Comparison of ENCODE assay signal across 11 cellular contexts in genomic region chr19:7863157-7863970, GRCh38. TPM values are rescaled to one million over a fixed set of nuclear protein-coding genes. Genes with fewer than 3 reads are reported as not detected.
A peak's percentile ranks its signal among the peaks of the same experiment; 100 is the strongest.
DNase-seq lines count a peak whose midpoint lies in the region; ATAC-seq, FAIRE-seq and TF ChIP-seq lines count a peak whose summit lies in the region.
"Had no signal": no experiment of that assay in that cellular context is flagged by ENCODE, and none has a peak within 500 bp of the region (broad histone marks: within the 10 kb centered on the region; RNA-seq: fewer than 3 reads in every experiment).

No MANE protein-coding gene starts in this region.

- peaks cover 8 to 49% (median 34%) of the 10 kb centered on the region in 4 experiments for H3K27me3 ChIP-seq in H1 (replicated peaks in 1 of 4; ENCODE audit: control insufficient read depth in 3 of 4, extremely low read depth in 1 of 4, insufficient read depth in 3 of 4, low read length in 3 of 4)
- H3K27me3 ChIP-seq in Karpas-422 (ENCODE audit: low read length) = no peaks in the 10 kb centered on the region
- H3K27me3 ChIP-seq: Peyer's patch had no signal

- no peak overlapping the region for H3K27ac Mint-ChIP-seq in activated naive CD4-positive, alpha-beta T cell treated with anti-CD3 and anti-CD28 coated beads, Interleukin-2, amount 50 U/mL, for 72 hours
- H3K27ac Mint-ChIP-seq in stimulated activated effector memory CD8-positive, alpha-beta T cell treated with anti-CD3 and anti-CD28 coated beads, Interleukin-12 subunit alpha, Interleukin-12 subunit beta, amount 100 ng/mL, for 72 hours = no peak overlapping the region
- H3K27ac Mint-ChIP-seq: nephron had no signal

- H2AFZ ChIP-seq in H1 (ENCODE audit: low read length) (peak overlapping the region; percentile 59; the same call in 1 of the 2 replicates), Karpas-422 (ENCODE audit: low read length) (no peak overlapping the region)

- TF ChIP-seq POLR2A in H1 (IDR thresholded peaks at IDR 0.05; ENCODE audit: control extremely low read depth in 1 of 2, low read depth in 2 of 2, low read length in 2 of 2) = no peak; a peak in 1 of 3 replicates

- no peak overlapping the region for H2BK20ac ChIP-seq in H1 (ENCODE audit: low read length)

- no peaks in the 10 kb centered on the region for H3K36me3 ChIP-seq in H1 (ENCODE audit: control insufficient read depth in 2 of 4, insufficient read depth in 4 of 4, low read length in 3 of 4)
- H3K36me3 ChIP-seq in Karpas-422 (ENCODE audit: insufficient read depth, low read length) = no peaks in the 10 kb centered on the region
- H3K36me3 ChIP-seq: Peyer's patch had no signal

- FAIRE-seq in H1 (lab: Jason Lieb, UNC) = no peak

- H2BK12ac ChIP-seq in H1 (ENCODE audit: low read depth, low read length) = no peak overlapping the region

- no peaks in the 10 kb centered on the region for H3K9me3 ChIP-seq in H1 (ENCODE audit: insufficient read depth in 2 of 2, low read depth in 1 of 2, low read length in 1 of 2)
- no peaks in the 10 kb centered on the region for H3K9me3 ChIP-seq in Karpas-422 (ENCODE audit: low read length)
- H3K9me3 ChIP-seq: esophagus squamous epithelium, Peyer's patch, spleen had no signal

- peak overlapping the region; percentile 75; the same call in 1 of the 2 replicates for H2BK5ac ChIP-seq in H1 (ENCODE audit: low read depth, low read length)

- CTCF ChIA-PET in H1 (lab: Charles Lee; ENCODE audit: partially characterized antibody) = interaction anchor here (0.6 to 11.2 kb wide), 6 partner anchors 12 to 56 kb away, joined by 3 to 112 read pairs (median 12); partner anchors contain the start of genes SNAPC2 and TGFBR3L

- TF ChIP-seq EP300 in H1 (IDR thresholded peaks at IDR 0.05; ENCODE audit: borderline replicate concordance in 1 of 2, low read depth in 2 of 2, low read length in 2 of 2) = no peak

- TF ChIP-seq RAD21 in H1 (IDR thresholded peaks at IDR 0.05 in 1 of 2, conservative IDR thresholded peaks at IDR 0.05 in 1 of 2; ENCODE audit: low read depth in 2 of 2, low read length in 2 of 2) = no peak

- H3K9me3 Mint-ChIP-seq in activated naive CD4-positive, alpha-beta T cell treated with anti-CD3 and anti-CD28 coated beads, Interleukin-2, amount 50 U/mL, for 72 hours = no peaks in the 10 kb centered on the region
- H3K9me3 Mint-ChIP-seq in stimulated activated effector memory CD8-positive, alpha-beta T cell treated with anti-CD3 and anti-CD28 coated beads, Interleukin-12 subunit alpha, Interleukin-12 subunit beta, amount 100 ng/mL, for 72 hours = no peaks in the 10 kb centered on the region
- H3K9me3 Mint-ChIP-seq: nephron had no signal

- H3K79me2 ChIP-seq in H1 (ENCODE audit: control insufficient read depth in 1 of 2, insufficient read depth in 2 of 2, low read length in 2 of 2) (no peaks in the 10 kb centered on the region), Karpas-422 (ENCODE audit: low read length) (no peaks in the 10 kb centered on the region)

- peak overlapping the region; percentile 69 for H3K4ac ChIP-seq in H1 (replicated peaks; ENCODE audit: insufficient read length, low read depth, low read length)

- H4K91ac ChIP-seq in H1 (replicated peaks; ENCODE audit: insufficient read length, low read length) = peak overlapping the region; percentile 54

- no peak overlapping the region for H3K27ac ChIP-seq in H1 (ENCODE audit: low read depth, low read length)
- no peak overlapping the region for H3K27ac ChIP-seq in Karpas-422 (ENCODE audit: low read length)
- H3K27ac ChIP-seq: esophagus squamous epithelium, Peyer's patch, spleen had no signal

- H3K4me3 Mint-ChIP-seq in stimulated activated effector memory CD8-positive, alpha-beta T cell treated with anti-CD3 and anti-CD28 coated beads, Interleukin-12 subunit alpha, Interleukin-12 subunit beta, amount 100 ng/mL, for 72 hours = no peak overlapping the region

- H4K20me1 ChIP-seq in H1 (replicated peaks in 1 of 2; ENCODE audit: control insufficient read depth in 1 of 2, insufficient read depth in 2 of 2, low read length in 2 of 2) (peaks cover 0 to 10% of the 10 kb centered on the region in 2 experiments), Karpas-422 (ENCODE audit: insufficient read depth, low read depth, low read length) (no peaks in the 10 kb centered on the region; the same call in 1 of the 2 replicates)

- no peak overlapping the region for H2AK5ac ChIP-seq in H1 (ENCODE audit: low read depth, low read length)

- no peak overlapping the region for H3K14ac ChIP-seq in H1 (ENCODE audit: insufficient read length)

- H4K8ac ChIP-seq in H1 (ENCODE audit: extremely low read depth, insufficient read depth, low read length) = peak overlapping the region; percentile 89

- H3K23ac ChIP-seq in H1 (ENCODE audit: insufficient read length) = no peak overlapping the region

- H4K5ac ChIP-seq in H1 (ENCODE audit: insufficient read length, low read depth, low read length) = no peak overlapping the region

- TF ChIP-seq CTCF in H1 (IDR thresholded peaks at IDR 0.05; ENCODE audit: control extremely low read depth in 1 of 3, insufficient read depth in 1 of 3, low read depth in 1 of 3, low read length in 3 of 3) = no peak

- H3K4me1 Mint-ChIP-seq in stimulated activated effector memory CD8-positive, alpha-beta T cell treated with anti-CD3 and anti-CD28 coated beads, Interleukin-12 subunit alpha, Interleukin-12 subunit beta, amount 100 ng/mL, for 72 hours = peaks cover 12% of the 10 kb centered on the region

- H3K36me3 Mint-ChIP-seq in activated naive CD4-positive, alpha-beta T cell treated with anti-CD3 and anti-CD28 coated beads, Interleukin-2, amount 50 U/mL, for 72 hours = no peaks in the 10 kb centered on the region
- H3K36me3 Mint-ChIP-seq in stimulated activated effector memory CD8-positive, alpha-beta T cell treated with anti-CD3 and anti-CD28 coated beads, Interleukin-12 subunit alpha, Interleukin-12 subunit beta, amount 100 ng/mL, for 72 hours = no peaks in the 10 kb centered on the region

- H2BK120ac ChIP-seq in H1 (replicated peaks; ENCODE audit: low read depth, low read length) = no peak overlapping the region

- DNase-seq in activated naive CD4-positive, alpha-beta T cell treated with anti-CD3 and anti-CD28 coated beads, Interleukin-2, amount 50 U/mL, for 72 hours (ENCODE audit: low spot score in 2 of 2) = no peak
- no peak for DNase-seq in activated naive CD4-positive, alpha-beta T cell (lab: John Stamatoyannopoulos, UW)
- peak in 1 of 2 experiments; percentile 82 for DNase-seq in H1 (ENCODE audit: low read depth in 1 of 2, low spot score in 2 of 2)
- DNase-seq in stimulated activated effector memory CD8-positive, alpha-beta T cell treated with anti-CD3 and anti-CD28 coated beads, Interleukin-12 subunit alpha, Interleukin-12 subunit beta, amount 100 ng/mL, for 72 hours (ENCODE audit: low spot score in 2 of 2) = no peak
- DNase-seq in Karpas-422 = no peak
- DNase-seq in stimulated activated CD4-positive, alpha-beta T cell treated with anti-CD3 and anti-CD28 coated beads, Interleukin-12 subunit alpha, Interleukin-12 subunit beta, amount 100 ng/mL, for 4 hours = no peak
- DNase-seq: EL, esophagus squamous epithelium had no signal

- peak overlapping the region; percentile 22 to 66 (median 62) for H3K4me3 ChIP-seq in H1 (ENCODE audit: extremely low read depth in 1 of 4, insufficient read depth in 2 of 4, low read depth in 3 of 4, low read length in 4 of 4)
- no peak overlapping the region for H3K4me3 ChIP-seq in Karpas-422 (ENCODE audit: low read length)

- H3K9me2 ChIP-seq in Karpas-422 (replicated peaks; ENCODE audit: insufficient read depth, low read length) = no peaks in the 10 kb centered on the region

- no peak overlapping the region for H3K56ac ChIP-seq in H1 (replicated peaks; ENCODE audit: insufficient read length, low read depth, low read length)

- H3K4me1 ChIP-seq in H1 (replicated peaks in 1 of 4; ENCODE audit: control insufficient read depth in 3 of 4, insufficient read depth in 4 of 4, low read length in 3 of 4) = peaks cover 3 to 29% (median 19%) of the 10 kb centered on the region in 4 experiments; a peak in 6 of 7 replicates
- no peaks in the 10 kb centered on the region for H3K4me1 ChIP-seq in Karpas-422 (ENCODE audit: low read length)

- H3K4me2 ChIP-seq in H1 (ENCODE audit: insufficient read depth in 1 of 2, low read depth in 2 of 2, low read length in 2 of 2) (peak overlapping the region; percentile 74 to 100), Karpas-422 (ENCODE audit: low read depth, low read length, poor library complexity, severe bottlenecking) (no peak overlapping the region)

- POLR2A ChIA-PET in H1 (lab: Charles Lee; ENCODE audit: partially characterized antibody) = interaction anchor here (0.7 to 10.5 kb wide), 5 partner anchors 9 to 64 kb away, joined by 3 to 106 read pairs (median 4); partner anchors contain the start of genes SNAPC2 and TGFBR3L

- no peak overlapping the region; the same call in 1 of the 2 replicates for H2BK15ac ChIP-seq in H1 (ENCODE audit: low read length)

- peak; percentile 7 to 9 for ATAC-seq in activated naive CD4-positive, alpha-beta T cell treated with anti-CD3 and anti-CD28 coated beads, Interleukin-2, amount 50 U/mL, for 72 hours
- ATAC-seq in stimulated activated effector memory CD8-positive, alpha-beta T cell treated with anti-CD3 and anti-CD28 coated beads, Interleukin-12 subunit alpha, Interleukin-12 subunit beta, amount 100 ng/mL, for 72 hours = peak; percentile 9

- no peaks in the 10 kb centered on the region for H3K79me1 ChIP-seq in H1 (ENCODE audit: low read depth, low read length)

- peaks cover 12% of the 10 kb centered on the region; the same call in 1 of the 2 replicates for H3K23me2 ChIP-seq in H1 (ENCODE audit: low read depth, low read length)

- H3K9ac ChIP-seq in H1 (replicated peaks in 1 of 4; ENCODE audit: extremely low read depth in 1 of 4, low read depth in 3 of 4, low read length in 3 of 4) = peak overlapping the region in 2 of 4 experiments; percentile 10 to 20; a peak in 2 of 7 replicates
- no peak overlapping the region for H3K9ac ChIP-seq in Karpas-422 (ENCODE audit: low read length)

- peak overlapping the region; percentile 71; the same call in 1 of the 2 replicates for H3K18ac ChIP-seq in H1 (ENCODE audit: extremely low read depth, low read length)

- WGBS in H1 (ENCODE audit: extremely low coverage in 1 of 2, insufficient coverage in 1 of 2, insufficient read length in 1 of 2, insufficient replicate concordance in 2 of 2, low coverage in 1 of 2, low lambda C conversion rate in 2 of 2, missing lambda C conversion rate in 1 of 2), 2 experiments = 19% methylated on average over 74 of the region's 83 CpGs; no CpG with 5 or more reads in 1 of the 2 experiments

RNA-seq across cellular contexts. Expression of gene PRR36, which starts 10.8 kb away (rescaled TPM):
- under 1 TPM; 0.20 to 0.97 TPM for total RNA-seq in activated naive CD4-positive, alpha-beta T cell treated with anti-CD3 and anti-CD28 coated beads, Interleukin-2, amount 50 U/mL, for 72 hours
- 23.9 and 25.3 TPM in 2 replicates for total RNA-seq in H1 (2021; fragmentation: NEBNext Ultra II Directional; extraction: Animal tissue kit (Norgen Biotek cat#: 25700))
- 1.6 and 3.4 TPM in 2 replicates for polyA plus RNA-seq in H1 (2011; rRNA removed)
- 0.85 TPM for polyA plus RNA-seq in H1 (2011; cell fraction: cytosol; rRNA removed)
- 6.1 TPM for polyA plus RNA-seq in H1 (2011; cell fraction: nucleus; rRNA removed)
- 20.7 to 32.8 TPM (median 29.9 TPM) in 4 replicates for polyA plus RNA-seq in H1 (2012, experiment 1 of 2)
- 22.3 TPM for polyA plus RNA-seq in H1 (2012, experiment 2 of 2)
- polyA plus RNA-seq in H1 (2013, experiment 1 of 2) = 21.3 TPM
- polyA plus RNA-seq in H1 (2013, experiment 2 of 2) = 20.1 TPM
- polyA minus RNA-seq in H1 (2011; rRNA and poly(A)+ RNA removed) = 1.2 and 1.9 TPM in 2 replicates
- polyA minus RNA-seq in H1 (2011; cell fraction: cytosol; rRNA and poly(A)+ RNA removed) = 17.2 TPM
- polyA minus RNA-seq in H1 (2011; cell fraction: nucleus; rRNA and poly(A)+ RNA removed) = 5.0 TPM
- not detected in 2 replicates for total RNA-seq in Karpas-422 (2014; rRNA removed; shearing (Covaris generic); ENCODE audit: low replicate concordance)
- total RNA-seq: Peyer's patch had no signal

RNA-seq across cellular contexts. Expression of gene LRRC8E, which starts 24.9 kb away (rescaled TPM):
- total RNA-seq in activated naive CD4-positive, alpha-beta T cell treated with anti-CD3 and anti-CD28 coated beads, Interleukin-2, amount 50 U/mL, for 72 hours = not detected
- total RNA-seq in H1 (2021; fragmentation: NEBNext Ultra II Directional; extraction: Animal tissue kit (Norgen Biotek cat#: 25700)) = 2.9 and 3.4 TPM in 2 replicates
- 2.7 and 2.8 TPM in 2 replicates for polyA plus RNA-seq in H1 (2011; rRNA removed)
- polyA plus RNA-seq in H1 (2011; cell fraction: cytosol; rRNA removed) = 2.2 TPM
- 3.0 TPM for polyA plus RNA-seq in H1 (2011; cell fraction: nucleus; rRNA removed)
- 2.2 to 3.0 TPM (median 2.6 TPM) in 4 replicates for polyA plus RNA-seq in H1 (2012, experiment 1 of 2)
- polyA plus RNA-seq in H1 (2012, experiment 2 of 2) = 2.1 TPM
- 5.0 TPM for polyA plus RNA-seq in H1 (2013, experiment 1 of 2)
- 4.7 TPM for polyA plus RNA-seq in H1 (2013, experiment 2 of 2)
- polyA minus RNA-seq in H1 (2011; rRNA and poly(A)+ RNA removed) = 4.8 and 4.9 TPM in 2 replicates
- 1.6 TPM for polyA minus RNA-seq in H1 (2011; cell fraction: cytosol; rRNA and poly(A)+ RNA removed)
- polyA minus RNA-seq in H1 (2011; cell fraction: nucleus; rRNA and poly(A)+ RNA removed) = 3.2 TPM
- total RNA-seq in Karpas-422 (2014; rRNA removed; shearing (Covaris generic); ENCODE audit: low replicate concordance) = not detected in 2 replicates

RNA-seq across cellular contexts. Expression of gene EVI5L, which starts 33.3 kb away (rescaled TPM):
- 1 to 10 TPM; 4.6 to 7.8 TPM for total RNA-seq in activated naive CD4-positive, alpha-beta T cell treated with anti-CD3 and anti-CD28 coated beads, Interleukin-2, amount 50 U/mL, for 72 hours
- 10.4 and 11.0 TPM in 2 replicates for total RNA-seq in H1 (2021; fragmentation: NEBNext Ultra II Directional; extraction: Animal tissue kit (Norgen Biotek cat#: 25700))
- 7.2 and 13.1 TPM in 2 replicates for polyA plus RNA-seq in H1 (2011; rRNA removed)
- polyA plus RNA-seq in H1 (2011; cell fraction: cytosol; rRNA removed) = 8.2 TPM
- polyA plus RNA-seq in H1 (2011; cell fraction: nucleus; rRNA removed) = 15.2 TPM
- polyA plus RNA-seq in H1 (2012, experiment 1 of 2) = 6.8 to 10.5 TPM (median 9.9 TPM) in 4 replicates
- 10.7 TPM for polyA plus RNA-seq in H1 (2012, experiment 2 of 2)
- polyA plus RNA-seq in H1 (2013, experiment 1 of 2) = 7.7 TPM
- polyA plus RNA-seq in H1 (2013, experiment 2 of 2) = 7.8 TPM
- polyA minus RNA-seq in H1 (2011; rRNA and poly(A)+ RNA removed) = 7.2 and 14.2 TPM in 2 replicates
- polyA minus RNA-seq in H1 (2011; cell fraction: cytosol; rRNA and poly(A)+ RNA removed) = 4.0 TPM
- polyA minus RNA-seq in H1 (2011; cell fraction: nucleus; rRNA and poly(A)+ RNA removed) = 7.9 TPM
- total RNA-seq in Karpas-422 (2014; rRNA removed; shearing (Covaris generic); ENCODE audit: low replicate concordance) = 6.0 and 8.9 TPM in 2 replicates

RNA-seq across cellular contexts. Expression of gene MAP2K7, which starts 40.3 kb away (rescaled TPM):
- total RNA-seq in activated naive CD4-positive, alpha-beta T cell treated with anti-CD3 and anti-CD28 coated beads, Interleukin-2, amount 50 U/mL, for 72 hours = 10 to 100 TPM; 38.4 to 55.3 TPM
- total RNA-seq in H1 (2021; fragmentation: NEBNext Ultra II Directional; extraction: Animal tissue kit (Norgen Biotek cat#: 25700)) = 38.3 and 41.5 TPM in 2 replicates
- 8.9 and 16.6 TPM in 2 replicates for polyA plus RNA-seq in H1 (2011; rRNA removed)
- 16.5 TPM for polyA plus RNA-seq in H1 (2011; cell fraction: cytosol; rRNA removed)
- 35.7 TPM for polyA plus RNA-seq in H1 (2011; cell fraction: nucleus; rRNA removed)
- 20.9 to 28.0 TPM (median 25.4 TPM) in 4 replicates for polyA plus RNA-seq in H1 (2012, experiment 1 of 2)
- 25.2 TPM for polyA plus RNA-seq in H1 (2012, experiment 2 of 2)
- 28.9 TPM for polyA plus RNA-seq in H1 (2013, experiment 1 of 2)
- polyA plus RNA-seq in H1 (2013, experiment 2 of 2) = 27.2 TPM
- polyA minus RNA-seq in H1 (2011; rRNA and poly(A)+ RNA removed) = 9.2 and 11.4 TPM in 2 replicates
- polyA minus RNA-seq in H1 (2011; cell fraction: cytosol; rRNA and poly(A)+ RNA removed) = 17.8 TPM
- 14.4 TPM for polyA minus RNA-seq in H1 (2011; cell fraction: nucleus; rRNA and poly(A)+ RNA removed)
- 10.4 and 14.4 TPM in 2 replicates for total RNA-seq in Karpas-422 (2014; rRNA removed; shearing (Covaris generic); ENCODE audit: low replicate concordance)

RNA-seq across cellular contexts. Expression of gene TGFBR3L, which starts 51.3 kb away (rescaled TPM):
- total RNA-seq in activated naive CD4-positive, alpha-beta T cell treated with anti-CD3 and anti-CD28 coated beads, Interleukin-2, amount 50 U/mL, for 72 hours = 1 to 10 TPM; 3.3 to 5.8 TPM
- total RNA-seq in H1 (2021; fragmentation: NEBNext Ultra II Directional; extraction: Animal tissue kit (Norgen Biotek cat#: 25700)) = 3.7 and 4.3 TPM in 2 replicates
- 3.1 and 8.9 TPM in 2 replicates for polyA plus RNA-seq in H1 (2011; rRNA removed)
- polyA plus RNA-seq in H1 (2011; cell fraction: cytosol; rRNA removed) = 2.2 TPM
- polyA plus RNA-seq in H1 (2011; cell fraction: nucleus; rRNA removed) = 3.3 TPM
- polyA plus RNA-seq in H1 (2012, experiment 1 of 2) = 3.3 to 6.1 TPM (median 4.6 TPM) in 4 replicates
- 2.7 TPM for polyA plus RNA-seq in H1 (2012, experiment 2 of 2)
- 5.3 TPM for polyA plus RNA-seq in H1 (2013, experiment 1 of 2)
- polyA plus RNA-seq in H1 (2013, experiment 2 of 2) = 5.7 TPM
- polyA minus RNA-seq in H1 (2011; rRNA and poly(A)+ RNA removed) = not detected in 2 replicates
- 3.7 TPM for polyA minus RNA-seq in H1 (2011; cell fraction: cytosol; rRNA and poly(A)+ RNA removed)
- polyA minus RNA-seq in H1 (2011; cell fraction: nucleus; rRNA and poly(A)+ RNA removed) = 2.4 TPM
- not detected in 2 replicates for total RNA-seq in Karpas-422 (2014; rRNA removed; shearing (Covaris generic); ENCODE audit: low replicate concordance)
- total RNA-seq: esophagus squamous epithelium, Peyer's patch, spleen had no signal

Comparison
In these comparisons a context has a peak if more than half of its experiments do, and no peak if none do; other contexts are left out.
1. RNA of gene PRR36, which starts 10.8 kb away (total RNA-seq): 23.9 to 25.3 TPM in H1; 0.20 to 0.97 TPM in activated naive CD4-positive, alpha-beta T cell treated with anti-CD3 and anti-CD28 coated beads, Interleukin-2, amount 50 U/mL, for 72 hours and not detected in Karpas-422; every median in the first group is over 10 times any median in the second.